ENCODE assay signal across 22 cellular contexts in genomic region chr15:48374472-48374871, GRCh38. TPM values are rescaled to one million over a fixed set of nuclear protein-coding genes. Genes with fewer than 3 reads are reported as not detected.
DNase-seq lines count a peak whose midpoint lies in the region; ATAC-seq, FAIRE-seq and TF ChIP-seq lines count a peak whose summit lies in the region.
"Had no signal": no experiment of that assay in that cellular context is flagged by ENCODE, and none has a peak within 500 bp of the region (broad histone marks: within the 10 kb centered on the region; RNA-seq: fewer than 3 reads in every experiment).

No MANE protein-coding gene starts in this region.

- H3K14ac ChIP-seq in IMR-90 (replicated peaks; ENCODE audit: low read depth, low read length): no peak overlapping the region

- H3K4me3 ChIP-seq in A549: no peak overlapping the region
- no peak overlapping the region for H3K4me3 ChIP-seq in IMR-90 (ENCODE audit: insufficient read depth, low read depth, low read length)
- H3K4me3 ChIP-seq in astrocyte (ENCODE audit: insufficient read depth, low read depth, low read length): no peak overlapping the region
- no peak overlapping the region for H3K4me3 ChIP-seq in fibroblast of pulmonary artery (replicated peaks; ENCODE audit: low read depth, low read length)
- H3K4me3 ChIP-seq: Peyer's patch, SJCRH30 had no signal

- H4K5ac ChIP-seq in IMR-90 (ENCODE audit: low read depth, low read length): no peak overlapping the region

- H2BK120ac ChIP-seq in IMR-90 (ENCODE audit: low read depth, low read length): no peak overlapping the region

- DNase-seq in A549 (ENCODE audit: low read depth in 1 of 2, low spot score in 1 of 2) (no peak), IMR-90 (peak; percentile 22), astrocyte (ENCODE audit: low read depth) (peak; percentile 81), fibroblast of pulmonary artery (ENCODE audit: low read depth) (peak; percentile 68), NCI-H1048 (lab: John Stamatoyannopoulos, UW) (no peak)
- DNase-seq in stimulated activated CD4-positive, alpha-beta T cell treated with anti-CD3 and anti-CD28 coated beads, Interleukin-1b, Interleukin-23, amount 100 ng/mL, for 48 hours: no peak
- DNase-seq in activated T-helper 1 cell treated with anti-CD3 and anti-CD28 coated beads, Interleukin-12 subunit alpha, Interleukin-12 subunit beta, Interleukin-2, Interleukin-4 antibody, amounts not matched to agents 30 ng/mL and 10 ng/mL and 1 ng/mL, durations not matched to agents 14 hours and 24 hours and 36 hours (ENCODE audit: low spot score): no peak
- DNase-seq: CD4-positive, CD25-positive, alpha-beta regulatory T cell; COR-L47; DMS 273 treated with DMSO at 0.1 percent for 48 hours; DND-41; NCI-H1105 treated with DMSO at 0.1 percent for 48 hours; NCI-H2029 treated with DMSO at 0.1 percent for 48 hours; NCI-H345; Peyer's patch; SJCRH30 had no signal

- H3K9me3 ChIP-seq in A549 (no peaks in the 10 kb centered on the region), IMR-90 (ENCODE audit: control insufficient read depth, insufficient read depth, low read length) (no peaks in the 10 kb centered on the region), astrocyte (ENCODE audit: insufficient read depth, low read depth, low read length) (no peaks in the 10 kb centered on the region)
- H3K9me3 ChIP-seq: Peyer's patch, SJCRH30 had no signal

- ATAC-seq in A549 (no peak), IMR-90 (ENCODE audit: low read depth) (no peak), GM19035 (IDR thresholded peaks at IDR 0.05; ENCODE audit: unreplicated experiment) (no peak)
- ATAC-seq: HCT116 had no signal

- peaks cover 14% of the 10 kb centered on the region for H3K9me3 Mint-ChIP-seq in astrocyte (ENCODE audit: unreplicated experiment)
- no peaks in the 10 kb centered on the region for H3K9me3 Mint-ChIP-seq in activated T-helper 1 cell treated with anti-CD3 and anti-CD28 coated beads, Interleukin-12 subunit alpha, Interleukin-12 subunit beta, Interleukin-2, Interleukin-4 antibody, amounts not matched to agents 30 ng/mL and 10 ng/mL and 1 ng/mL, durations not matched to agents 14 hours and 24 hours and 36 hours

- H3K79me1 ChIP-seq in IMR-90 (ENCODE audit: low read depth in 1 of 2, low read length in 2 of 2): no peaks in the 10 kb centered on the region

- 50% methylated on average over 3 of the region's 3 CpGs for WGBS in A549 (ENCODE audit: missing lambda C conversion rate)
- WGBS in IMR-90 (ENCODE audit: extremely low coverage in 2 of 2, insufficient read length in 1 of 2), 2 experiments: no CpG with 5 or more reads among the region's 3 CpGs

- H3K23ac ChIP-seq in IMR-90 (ENCODE audit: low read depth, low read length): no peak overlapping the region

- H2AK9ac ChIP-seq in IMR-90 (replicated peaks; ENCODE audit: low read depth, low read length, poor library complexity): no peak overlapping the region

- no peaks in the 10 kb centered on the region for H3K27me3 Mint-ChIP-seq in astrocyte (ENCODE audit: low read depth, unreplicated experiment)
- peaks cover 16% of the 10 kb centered on the region for H3K27me3 Mint-ChIP-seq in activated T-helper 1 cell treated with anti-CD3 and anti-CD28 coated beads, Interleukin-12 subunit alpha, Interleukin-12 subunit beta, Interleukin-2, Interleukin-4 antibody, amounts not matched to agents 30 ng/mL and 10 ng/mL and 1 ng/mL, durations not matched to agents 14 hours and 24 hours and 36 hours (ENCODE audit: insufficient read depth)

- H3K27ac ChIP-seq in A549 (no peak overlapping the region; a peak in 1 of 6 replicates), IMR-90 (ENCODE audit: insufficient read depth, low read length) (no peak overlapping the region), astrocyte (ENCODE audit: low read depth, low read length) (peak overlapping the region; percentile 73)
- H3K27ac ChIP-seq: KMS-11, Peyer's patch, SJCRH30 had no signal

- no peak overlapping the region for H4K91ac ChIP-seq in IMR-90 (ENCODE audit: insufficient read depth, low read depth, low read length)

- TF ChIP-seq EP300 in A549 (IDR thresholded peaks at IDR 0.05): no peak

- TF ChIP-seq POLR2A in A549 (IDR thresholded peaks at IDR 0.05; ENCODE audit: low read length) (no peak), IMR-90 (IDR thresholded peaks at IDR 0.05; ENCODE audit: low read depth, low read length) (no peak)

- BruUV-seq in IMR-90 (replicated peaks; lab: Mats Ljungman, UMichigan): no TSS peak

- TF ChIP-seq RAD21 in A549 (conservative IDR thresholded peaks at IDR 0.05 in 1 of 2, IDR thresholded peaks at IDR 0.05 in 1 of 2) (no peak), IMR-90 (IDR thresholded peaks at IDR 0.05; ENCODE audit: low read length) (no peak)

- no peak overlapping the region for H4K8ac ChIP-seq in IMR-90 (ENCODE audit: low read depth in 2 of 2, low read length in 2 of 2)

- no peak overlapping the region for H3K27ac Mint-ChIP-seq in astrocyte (ENCODE audit: unreplicated experiment)
- no peak overlapping the region for H3K27ac Mint-ChIP-seq in activated T-helper 1 cell treated with anti-CD3 and anti-CD28 coated beads, Interleukin-12 subunit alpha, Interleukin-12 subunit beta, Interleukin-2, Interleukin-4 antibody, amounts not matched to agents 30 ng/mL and 10 ng/mL and 1 ng/mL, durations not matched to agents 14 hours and 24 hours and 36 hours
- H3K27ac Mint-ChIP-seq: CD4-positive, CD25-positive, alpha-beta regulatory T cell had no signal

- H4K20me1 ChIP-seq in IMR-90 (ENCODE audit: insufficient read depth, low read length) (no peaks in the 10 kb centered on the region), astrocyte (ENCODE audit: insufficient read depth, low read length) (no peaks in the 10 kb centered on the region)

- peaks cover 20% of the 10 kb centered on the region for H3K4me1 Mint-ChIP-seq in astrocyte (ENCODE audit: low read depth, unreplicated experiment)
- no peaks in the 10 kb centered on the region for H3K4me1 Mint-ChIP-seq in activated T-helper 1 cell treated with anti-CD3 and anti-CD28 coated beads, Interleukin-12 subunit alpha, Interleukin-12 subunit beta, Interleukin-2, Interleukin-4 antibody, amounts not matched to agents 30 ng/mL and 10 ng/mL and 1 ng/mL, durations not matched to agents 14 hours and 24 hours and 36 hours (ENCODE audit: low read depth)
- H3K4me1 Mint-ChIP-seq: CD4-positive, CD25-positive, alpha-beta regulatory T cell had no signal

- no peaks in the 10 kb centered on the region for H3K27me3 ChIP-seq in IMR-90 (ENCODE audit: control insufficient read depth, insufficient read depth, low read length)
- no peaks in the 10 kb centered on the region for H3K27me3 ChIP-seq in astrocyte (ENCODE audit: insufficient read depth, low read length)
- H3K27me3 ChIP-seq: Peyer's patch, SJCRH30 had no signal

- H3K4me1 ChIP-seq in A549 (peaks cover 11% of the 10 kb centered on the region; the same call in 2 of the 3 replicates), IMR-90 (ENCODE audit: control insufficient read depth, insufficient read depth, low read length) (peaks cover 2% of the 10 kb centered on the region; the same call in 1 of the 2 replicates), astrocyte (ENCODE audit: insufficient read depth, low read length) (peaks cover 18% of the 10 kb centered on the region)
- H3K4me1 ChIP-seq: Peyer's patch had no signal

- H3K9ac ChIP-seq in IMR-90 (ENCODE audit: low read depth, low read length) (no peak overlapping the region), astrocyte (ENCODE audit: low read length) (peak overlapping the region; percentile 36)
- H3K9ac ChIP-seq: KMS-11 had no signal

- FAIRE-seq in A549 (lab: Jason Lieb, UNC) (no peak), astrocyte (lab: Jason Lieb, UNC) (no peak)
- FAIRE-seq: GM12891, H1, HTR-8/SVneo had no signal

- in situ Hi-C loops in IMR-90 (cut with MboI; ENCODE audit: low sequenced_read_pairs): loop anchor here (25.0 kb wide), 1 partner anchor 588 kb away; the partner anchor contains the start of gene SHC4

- no peak overlapping the region for H2AK5ac ChIP-seq in IMR-90 (ENCODE audit: low read depth, low read length)

- no peak overlapping the region for H2AFZ ChIP-seq in IMR-90 (replicated peaks; ENCODE audit: low read length, poor library complexity)
- no peak overlapping the region for H2AFZ ChIP-seq in astrocyte (ENCODE audit: low read depth, low read length)

- H3K4me2 ChIP-seq in A549 (peak overlapping the region; percentile 79), IMR-90 (ENCODE audit: low read depth, low read length) (no peak overlapping the region), astrocyte (ENCODE audit: low read length) (peak overlapping the region; percentile 76)
- H3K4me2 ChIP-seq: KMS-11 had no signal

- intact Hi-C loops in IMR-90 (cut with micrococcal nuclease): no loop called here
- intact Hi-C loops in activated T-helper 1 cell treated with anti-CD3 and anti-CD28 coated beads, Interleukin-12 subunit alpha, Interleukin-12 subunit beta, Interleukin-2, Interleukin-4 antibody, amounts not matched to agents 30 ng/mL and 10 ng/mL and 1 ng/mL, durations not matched to agents 14 hours and 24 hours and 36 hours (cut with micrococcal nuclease): no loop called here

- TF ChIP-seq CTCF in A549 (IDR thresholded peaks at IDR 0.05): no peak
- TF ChIP-seq CTCF in IMR-90 (conservative IDR thresholded peaks at IDR 0.05; ENCODE audit: low read depth, low read length): no peak
- no peak for TF ChIP-seq CTCF in astrocyte (IDR thresholded peaks at IDR 0.05; ENCODE audit: insufficient read depth, low read depth, low read length)
- no peak for TF ChIP-seq CTCF in fibroblast of pulmonary artery (IDR thresholded peaks at IDR 0.05; ENCODE audit: low read length, missing control alignments)

- no peak overlapping the region for H3K4ac ChIP-seq in IMR-90 (ENCODE audit: low read depth, low read length)

- peaks cover 2% of the 10 kb centered on the region for H3K36me3 Mint-ChIP-seq in astrocyte (ENCODE audit: low read depth, unreplicated experiment)
- no peaks in the 10 kb centered on the region for H3K36me3 Mint-ChIP-seq in activated T-helper 1 cell treated with anti-CD3 and anti-CD28 coated beads, Interleukin-12 subunit alpha, Interleukin-12 subunit beta, Interleukin-2, Interleukin-4 antibody, amounts not matched to agents 30 ng/mL and 10 ng/mL and 1 ng/mL, durations not matched to agents 14 hours and 24 hours and 36 hours (ENCODE audit: low read depth)
- H3K36me3 Mint-ChIP-seq: CD4-positive, CD25-positive, alpha-beta regulatory T cell had no signal

- H3K36me3 ChIP-seq in IMR-90 (ENCODE audit: control insufficient read depth, insufficient read depth, low read length): no peaks in the 10 kb centered on the region
- H3K36me3 ChIP-seq in astrocyte (ENCODE audit: insufficient read depth, low read length): no peaks in the 10 kb centered on the region
- H3K36me3 ChIP-seq: Peyer's patch, SJCRH30 had no signal

- CTCF ChIA-PET in A549 (lab: Yijun Ruan, JAX): interaction anchor here (1.3 kb wide), 1 partner anchor 16 kb away, joined by 3 read pairs; no protein-coding TSS in a partner anchor
- CTCF ChIA-PET in IMR-90 (lab: Yijun Ruan, JAX): interaction anchor here (0.8 to 1.6 kb wide), 3 partner anchors 17 to 37 kb away, joined by 3 to 4 read pairs (median 3); no protein-coding TSS in a partner anchor

- no peak overlapping the region for H2BK5ac ChIP-seq in IMR-90 (ENCODE audit: low read depth, low read length, poor library complexity, severe bottlenecking)

- H3K79me2 ChIP-seq in astrocyte (ENCODE audit: insufficient read depth, low read length): no peaks in the 10 kb centered on the region

- H2BK15ac ChIP-seq in IMR-90 (ENCODE audit: low read depth, low read length): no peak overlapping the region

- no peak overlapping the region for H2BK20ac ChIP-seq in IMR-90 (ENCODE audit: low read depth, low read length)

- H3K56ac ChIP-seq in IMR-90 (ENCODE audit: extremely low read depth, insufficient read depth, low read length): no peak overlapping the region

- H3K4me3 Mint-ChIP-seq in astrocyte (ENCODE audit: unreplicated experiment): peak overlapping the region; percentile 1
- no peak overlapping the region for H3K4me3 Mint-ChIP-seq in activated T-helper 1 cell treated with anti-CD3 and anti-CD28 coated beads, Interleukin-12 subunit alpha, Interleukin-12 subunit beta, Interleukin-2, Interleukin-4 antibody, amounts not matched to agents 30 ng/mL and 10 ng/mL and 1 ng/mL, durations not matched to agents 14 hours and 24 hours and 36 hours
- H3K4me3 Mint-ChIP-seq: CD4-positive, CD25-positive, alpha-beta regulatory T cell had no signal

- POLR2A ChIA-PET in A549 (lab: Yijun Ruan, JAX) (no interaction called here), IMR-90 (lab: Charles Lee; ENCODE audit: unreplicated experiment) (no interaction called here)

- H3K9me1 ChIP-seq in IMR-90 (ENCODE audit: insufficient read depth, low read length): peaks cover 4% of the 10 kb centered on the region; the same call in 1 of the 2 replicates

- H3K18ac ChIP-seq in IMR-90 (ENCODE audit: low read depth, low read length): no peak overlapping the region

- dilution Hi-C loops in IMR-90 (cut with HindIII; ENCODE audit: low sequenced_read_pairs, unreplicated experiment): no loop called here

RNA-seq across cellular contexts. Expression of gene DUT, which starts 43.2 kb away (rescaled TPM):
- polyA plus RNA-seq in A549 (2011; rRNA removed) (47.8 and 89.1 TPM in 2 replicates), A549 (2017; fragmentation: RNase III; extraction: RNeasy Plus Mini Kit Qiagen cat#74134 plus additional on column Dnase treatment) (105 to 114 TPM (median 110 TPM) in 3 replicates), IMR-90 (2012; rRNA removed) (36.4 and 39.9 TPM in 2 replicates)
- 49.2 and 53.0 TPM in 2 replicates for polyA plus RNA-seq in A549 (2012; cell fraction: cytosol; rRNA removed)
- 38.5 and 48.3 TPM in 2 replicates for polyA plus RNA-seq in A549 (2012; cell fraction: nucleus; rRNA removed)
- polyA minus RNA-seq in A549 (2011; rRNA and poly(A)+ RNA removed): 6.9 and 7.0 TPM in 2 replicates
- total RNA-seq in IMR-90 (2012; rRNA removed) (18.8 and 30.3 TPM in 2 replicates), astrocyte (41.4 and 45.8 TPM in 2 replicates)
- polyA plus RNA-seq in IMR-90 (2012; cell fraction: cytosol; rRNA removed): 39.8 and 45.8 TPM in 2 replicates
- 38.6 and 56.4 TPM in 2 replicates for polyA plus RNA-seq in IMR-90 (2012; cell fraction: nucleus; rRNA removed; ENCODE audit: low replicate concordance)
- total RNA-seq in activated T-helper 1 cell treated with anti-CD3 and anti-CD28 coated beads, Interleukin-12 subunit alpha, Interleukin-12 subunit beta, Interleukin-2, Interleukin-4 antibody, amounts not matched to agents 30 ng/mL and 10 ng/mL and 1 ng/mL, durations not matched to agents 14 hours and 24 hours and 36 hours: 244 and 252 TPM in 2 replicates

Comparison
In these comparisons a context has a peak if more than half of its experiments do, and no peak if none do; other contexts are left out.
1. DNase-seq: peak in IMR-90 (single experiment), astrocyte (single experiment) and fibroblast of pulmonary artery (single experiment); none in A549 (0 of 2), stimulated activated CD4-positive, alpha-beta T cell treated with anti-CD3 and anti-CD28 coated beads, Interleukin-1b, Interleukin-23, amount 100 ng/mL, for 48 hours (single experiment), activated T-helper 1 cell treated with anti-CD3 and anti-CD28 coated beads, Interleukin-12 subunit alpha, Interleukin-12 subunit beta, Interleukin-2, Interleukin-4 antibody, amounts not matched to agents 30 ng/mL and 10 ng/mL and 1 ng/mL, durations not matched to agents 14 hours and 24 hours and 36 hours (single experiment) and NCI-H1048 (single experiment).